ENCODE assay signal across 5 cellular contexts in genomic region chrX:21775128-21775527, GRCh38. TPM values are rescaled to one million over a fixed set of nuclear protein-coding genes. Genes with fewer than 3 reads are reported as not detected.
"Had no signal": no experiment of that assay in that cellular context is flagged by ENCODE, and none has a peak within 500 bp of the region (broad histone marks: within the 10 kb centered on the region; RNA-seq: fewer than 3 reads in every experiment).

No MANE protein-coding gene starts in this region.

RNA-seq across cellular contexts. Expression of gene SMPX, which starts 17.2 kb away (rescaled TPM):
- total RNA-seq: HT-29, HT1080, IMR-90, K562 had no signal
- polyA plus RNA-seq: IgD-negative memory B cell, IMR-90, K562 had no signal
